12 cellular contexts compared by ENCODE assay signal in the genomic region with DNA sequence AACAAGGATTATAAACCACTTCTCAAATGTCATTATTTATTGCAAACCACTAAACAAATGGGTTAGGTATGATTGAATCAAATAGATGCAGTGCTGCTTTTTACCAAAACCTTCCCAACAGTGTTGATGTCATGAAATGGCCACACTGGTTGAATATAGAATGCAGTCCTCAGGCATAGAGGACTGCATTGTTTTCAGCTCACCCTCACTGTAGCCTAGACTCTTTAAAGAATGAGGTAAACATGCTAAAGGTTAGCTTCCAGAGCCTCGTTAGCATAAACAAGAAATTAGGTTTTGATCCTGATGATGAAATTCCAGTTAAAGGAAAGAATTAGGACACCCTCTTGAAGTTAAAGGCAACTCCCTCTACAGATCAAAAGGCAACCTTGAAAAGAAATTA.
DNase-seq lines count a peak whose midpoint lies in the region; ATAC-seq and TF ChIP-seq lines count a peak whose summit lies in the region.
"Had no signal": no experiment of that assay in that cellular context is flagged by ENCODE, and none has a peak within 500 bp of the region (broad histone marks: within the 10 kb centered on the region; RNA-seq: fewer than 3 reads in every experiment).

No MANE protein-coding gene starts in this region.

- H3K36me3 Mint-ChIP-seq in activated CD4-positive, alpha-beta T cell treated with anti-CD3 and anti-CD28 coated beads, Interleukin-2, amount 10 ng/mL, durations not matched to agents 7 days and 5 days (ENCODE audit: low read depth) = no peaks in the 10 kb centered on the region
- H3K36me3 Mint-ChIP-seq: CD4-positive, CD25-positive, alpha-beta regulatory T cell had no signal

- H3K79me2 ChIP-seq in parathyroid adenoma = no peaks in the 10 kb centered on the region

- POLR2A ChIA-PET in IMR-90 (lab: Charles Lee; ENCODE audit: unreplicated experiment) = no interaction called here
- POLR2A ChIA-PET in activated CD4-positive, alpha-beta T cell treated with anti-CD3 and anti-CD28 coated beads, Interleukin-2, amount 10 ng/mL, durations not matched to agents 7 days and 5 days (lab: Charles Lee) = no interaction called here

- ATAC-seq in IMR-90 (ENCODE audit: low read depth) = no peak
- ATAC-seq in left lobe of liver = no peak
- ATAC-seq: GM12878 had no signal

- H2BK20ac ChIP-seq in IMR-90 (ENCODE audit: low read depth, low read length) = peak overlapping the region; percentile 95

- H2BK12ac ChIP-seq in mesenchymal stem cell (ENCODE audit: low read length in 2 of 2) = peak overlapping the region in 1 of 2 experiments; percentile 77

- H3K4me1 Mint-ChIP-seq in activated CD4-positive, alpha-beta T cell treated with anti-CD3 and anti-CD28 coated beads, Interleukin-2, amount 10 ng/mL, durations not matched to agents 7 days and 5 days = no peaks in the 10 kb centered on the region
- H3K4me1 Mint-ChIP-seq: CD4-positive, CD25-positive, alpha-beta regulatory T cell had no signal

- H3K4me1 ChIP-seq in IMR-90 (ENCODE audit: control insufficient read depth, insufficient read depth, low read length) (peaks cover 23% of the 10 kb centered on the region), mesenchymal stem cell (ENCODE audit: control insufficient read depth, insufficient read depth, low read depth, low read length) (no peaks in the 10 kb centered on the region), parathyroid adenoma (peaks cover 33% of the 10 kb centered on the region)

- peaks cover 12% of the 10 kb centered on the region for H3K27me3 Mint-ChIP-seq in activated CD4-positive, alpha-beta T cell treated with anti-CD3 and anti-CD28 coated beads, Interleukin-2, amount 10 ng/mL, durations not matched to agents 7 days and 5 days

- intact Hi-C loops in IMR-90 (cut with micrococcal nuclease) = no loop called here

- H3K4ac ChIP-seq in IMR-90 (ENCODE audit: low read depth, low read length) (peak overlapping the region; percentile 93), mesenchymal stem cell (ENCODE audit: low read depth in 1 of 2, low read length in 2 of 2) (peak overlapping the region in 1 of 2 experiments; percentile 94)

- peak overlapping the region; percentile 97 for H4K91ac ChIP-seq in IMR-90 (ENCODE audit: insufficient read depth, low read depth, low read length)
- no peak overlapping the region for H4K91ac ChIP-seq in mesenchymal stem cell (ENCODE audit: low read length)

- H3K4me3 ChIP-seq in IMR-90 (ENCODE audit: insufficient read depth, low read depth, low read length) (no peak overlapping the region), mesenchymal stem cell (ENCODE audit: insufficient read depth in 1 of 2, low read depth in 1 of 2, low read length in 2 of 2) (no peak overlapping the region), parathyroid adenoma (ENCODE audit: low read depth, low read length) (no peak overlapping the region)
- H3K4me3 ChIP-seq: GM12878 had no signal

- peak overlapping the region; percentile 75 for H3K56ac ChIP-seq in IMR-90 (ENCODE audit: extremely low read depth, insufficient read depth, low read length)

- H3K18ac ChIP-seq in IMR-90 (ENCODE audit: low read depth, low read length) (peak overlapping the region; percentile 85; the same call in 1 of the 2 replicates), mesenchymal stem cell (ENCODE audit: low read depth in 1 of 2, low read length in 2 of 2) (peak overlapping the region; percentile 47 to 57)

- no TSS peak for BruUV-seq in IMR-90 (replicated peaks; lab: Mats Ljungman, UMichigan)

- dilution Hi-C loops in IMR-90 (cut with HindIII; ENCODE audit: low sequenced_read_pairs, unreplicated experiment) = no loop called here

- H3K23ac ChIP-seq in IMR-90 (ENCODE audit: low read depth, low read length) = peak overlapping the region; percentile 77; the same call in 1 of the 2 replicates
- no peak overlapping the region for H3K23ac ChIP-seq in mesenchymal stem cell (ENCODE audit: low read length in 2 of 2)

- CTCF ChIA-PET in IMR-90 (lab: Yijun Ruan, JAX) = no interaction called here
- CTCF ChIA-PET in activated CD4-positive, alpha-beta T cell treated with anti-CD3 and anti-CD28 coated beads, Interleukin-2, amount 10 ng/mL, durations not matched to agents 7 days and 5 days (lab: Charles Lee) = no interaction called here

- no peak for TF ChIP-seq RAD21 in IMR-90 (IDR thresholded peaks at IDR 0.05; ENCODE audit: low read length)

- H4K8ac ChIP-seq in IMR-90 (ENCODE audit: low read depth in 2 of 2, low read length in 2 of 2) = peak overlapping the region; percentile 57 to 89; a peak in 3 of 4 replicates
- H4K8ac ChIP-seq in mesenchymal stem cell (ENCODE audit: low read length) = no peak overlapping the region

- peak overlapping the region; percentile 99 for H2AK5ac ChIP-seq in IMR-90 (ENCODE audit: low read depth, low read length)
- no peak overlapping the region for H2AK5ac ChIP-seq in mesenchymal stem cell (ENCODE audit: low read length, severe bottlenecking)

- no peaks in the 10 kb centered on the region for H4K20me1 ChIP-seq in IMR-90 (ENCODE audit: insufficient read depth, low read length)

- H2BK15ac ChIP-seq in IMR-90 (ENCODE audit: low read depth, low read length) (peak overlapping the region; percentile 99; the same call in 2 of the 3 replicates), mesenchymal stem cell (ENCODE audit: low read depth, poor library complexity, severe bottlenecking) (no peak overlapping the region)

- H2AK9ac ChIP-seq in IMR-90 (replicated peaks; ENCODE audit: low read depth, low read length, poor library complexity) = no peak overlapping the region

- H3K27ac ChIP-seq in IMR-90 (ENCODE audit: insufficient read depth, low read length) (peak overlapping the region; percentile 25; the same call in 1 of the 2 replicates), mesenchymal stem cell (ENCODE audit: low read length, poor library complexity, severe bottlenecking) (no peak overlapping the region), parathyroid adenoma (peak overlapping the region; percentile 5)
- H3K27ac ChIP-seq: 22Rv1 had no signal

- H3K9me1 ChIP-seq in IMR-90 (ENCODE audit: insufficient read depth, low read length) = no peaks in the 10 kb centered on the region; the same call in 1 of the 2 replicates

- no CpG with 5 or more reads among the region's 1 CpG for WGBS in IMR-90 (ENCODE audit: extremely low coverage in 2 of 2, insufficient read length in 1 of 2), 2 experiments
- no CpG with 5 or more reads among the region's 1 CpG for WGBS in mesenchymal stem cell

- H3K79me1 ChIP-seq in IMR-90 (ENCODE audit: low read depth in 1 of 2, low read length in 2 of 2) (no peaks in the 10 kb centered on the region; a peak in 1 of 4 replicates), mesenchymal stem cell (replicated peaks; ENCODE audit: low read length, poor library complexity, severe bottlenecking) (no peaks in the 10 kb centered on the region)

- H4K5ac ChIP-seq in IMR-90 (ENCODE audit: low read depth, low read length) = peak overlapping the region; percentile 67; the same call in 1 of the 2 replicates

- no peak overlapping the region for H3K4me3 Mint-ChIP-seq in activated CD4-positive, alpha-beta T cell treated with anti-CD3 and anti-CD28 coated beads, Interleukin-2, amount 10 ng/mL, durations not matched to agents 7 days and 5 days
- H3K4me3 Mint-ChIP-seq: CD4-positive, CD25-positive, alpha-beta regulatory T cell had no signal

- peak overlapping the region; percentile 72 for H2BK5ac ChIP-seq in IMR-90 (ENCODE audit: low read depth, low read length, poor library complexity, severe bottlenecking)
- H2BK5ac ChIP-seq in mesenchymal stem cell (ENCODE audit: low read depth, low read length, poor library complexity, severe bottlenecking) = no peak overlapping the region

- H3K9me3 ChIP-seq in IMR-90 (ENCODE audit: control insufficient read depth, insufficient read depth, low read length) (no peaks in the 10 kb centered on the region), mesenchymal stem cell (ENCODE audit: control insufficient read depth, low read length) (no peaks in the 10 kb centered on the region), parathyroid adenoma (ENCODE audit: control insufficient read depth, low read length) (no peaks in the 10 kb centered on the region)

- H3K9me3 Mint-ChIP-seq in activated CD4-positive, alpha-beta T cell treated with anti-CD3 and anti-CD28 coated beads, Interleukin-2, amount 10 ng/mL, durations not matched to agents 7 days and 5 days = no peaks in the 10 kb centered on the region
- H3K9me3 Mint-ChIP-seq: CD4-positive, CD25-positive, alpha-beta regulatory T cell had no signal

- DNase-seq in SHP77 treated with DMSO at 0.1 percent for 48 hours (lab: John Stamatoyannopoulos, UW) = peak; percentile 29
- no peak for DNase-seq in SHP77 (lab: John Stamatoyannopoulos, UW)
- no peak for DNase-seq in IMR-90
- peak; percentile 44 for DNase-seq in mesenchymal stem cell
- DNase-seq in activated CD4-positive, alpha-beta T cell treated with anti-CD3 and anti-CD28 coated beads, Interleukin-2, amount 10 ng/mL, durations not matched to agents 7 days and 5 days = no peak
- DNase-seq in activated T-cell treated with anti-CD3 and anti-CD28 coated beads for 4 hours = no peak
- DNase-seq in left lobe of liver (ENCODE audit: low spot score) = no peak
- DNase-seq: CD4-positive, CD25-positive, alpha-beta regulatory T cell; DMS79 had no signal

- H3K14ac ChIP-seq in IMR-90 (replicated peaks; ENCODE audit: low read depth, low read length) = peak overlapping the region; percentile 92
- H3K14ac ChIP-seq in mesenchymal stem cell (ENCODE audit: low read length in 2 of 2) = no peak overlapping the region

- H3K4me2 ChIP-seq in IMR-90 (ENCODE audit: low read depth, low read length) (no peak overlapping the region), mesenchymal stem cell (ENCODE audit: low read length, poor library complexity, severe bottlenecking) (no peak overlapping the region), parathyroid adenoma (ENCODE audit: low read length) (no peak overlapping the region)

- H2BK120ac ChIP-seq in IMR-90 (ENCODE audit: low read depth, low read length) (peak overlapping the region; percentile 89), mesenchymal stem cell (ENCODE audit: low read depth, low read length) (no peak overlapping the region)

- no peak for TF ChIP-seq POLR2A in IMR-90 (IDR thresholded peaks at IDR 0.05; ENCODE audit: low read depth, low read length)

- H3K9ac ChIP-seq in IMR-90 (ENCODE audit: low read depth, low read length) (no peak overlapping the region; the same call in 1 of the 2 replicates), mesenchymal stem cell (ENCODE audit: low read length) (no peak overlapping the region), parathyroid adenoma (no peak overlapping the region)

- H3K27me3 ChIP-seq in IMR-90 (ENCODE audit: control insufficient read depth, insufficient read depth, low read length) (no peaks in the 10 kb centered on the region), mesenchymal stem cell (ENCODE audit: control insufficient read depth in 1 of 2, insufficient read depth in 1 of 2, low read length in 2 of 2) (no peaks in the 10 kb centered on the region), parathyroid adenoma (ENCODE audit: control insufficient read depth, insufficient read depth, low read length) (no peaks in the 10 kb centered on the region)

- TF ChIP-seq CTCF in IMR-90 (conservative IDR thresholded peaks at IDR 0.05; ENCODE audit: low read depth, low read length) (no peak), parathyroid adenoma (IDR thresholded peaks at IDR 0.05) (no peak)

- no peak overlapping the region for H2AFZ ChIP-seq in IMR-90 (replicated peaks; ENCODE audit: low read length, poor library complexity)
- H2AFZ ChIP-seq in mesenchymal stem cell (ENCODE audit: low read depth, low read length) = no peak overlapping the region
- peak overlapping the region; percentile 2 for H2AFZ ChIP-seq in parathyroid adenoma

- in situ Hi-C loops in IMR-90 (cut with MboI; ENCODE audit: low sequenced_read_pairs) = no loop called here

- no peaks in the 10 kb centered on the region for H3K36me3 ChIP-seq in IMR-90 (ENCODE audit: control insufficient read depth, insufficient read depth, low read length)
- no peaks in the 10 kb centered on the region for H3K36me3 ChIP-seq in mesenchymal stem cell (ENCODE audit: control insufficient read depth in 1 of 2, insufficient read depth in 2 of 2, low read depth in 1 of 2, low read length in 2 of 2)
- H3K36me3 ChIP-seq in parathyroid adenoma (ENCODE audit: control insufficient read depth, insufficient read depth, low read length) = no peaks in the 10 kb centered on the region

- no peak overlapping the region for H3K27ac Mint-ChIP-seq in activated CD4-positive, alpha-beta T cell treated with anti-CD3 and anti-CD28 coated beads, Interleukin-2, amount 10 ng/mL, durations not matched to agents 7 days and 5 days
- H3K27ac Mint-ChIP-seq: CD4-positive, CD25-positive, alpha-beta regulatory T cell had no signal

Comparison
In these comparisons a context has a peak if more than half of its experiments do, and no peak if none do; other contexts are left out.
1. DNase-seq: peak in SHP77 treated with DMSO at 0.1 percent for 48 hours (single experiment) and mesenchymal stem cell (single experiment); none in SHP77 (0 of 2), IMR-90 (single experiment), activated CD4-positive, alpha-beta T cell treated with anti-CD3 and anti-CD28 coated beads, Interleukin-2, amount 10 ng/mL, durations not matched to agents 7 days and 5 days (single experiment), activated T-cell treated with anti-CD3 and anti-CD28 coated beads for 4 hours (single experiment) and left lobe of liver (single experiment).